In genomic region chr6:28250747-28251146, GRCh38 we compare ENCODE assay signal across 8 cellular contexts. TPM values are rescaled to one million over a fixed set of nuclear protein-coding genes. Genes with fewer than 3 reads are reported as not detected.
DNase-seq lines count a peak whose midpoint lies in the region; ATAC-seq and TF ChIP-seq lines count a peak whose summit lies in the region.
"Had no signal": no experiment of that assay in that cellular context is flagged by ENCODE, and none has a peak within 500 bp of the region (broad histone marks: within the 10 kb centered on the region; RNA-seq: fewer than 3 reads in every experiment).

No MANE protein-coding gene starts in this region.

- H3K4me3 ChIP-seq in GM23248: peak overlapping the region; percentile 98
- peak overlapping the region; percentile 68 for H3K4me3 ChIP-seq in RWPE2 (ENCODE audit: severe bottlenecking)
- peak overlapping the region in 3 of 4 donors; percentile 72 to 88 (median 79) for H3K4me3 ChIP-seq in esophagus squamous epithelium
- peak overlapping the region; percentile 75 for H3K4me3 ChIP-seq in skeletal muscle cell (ENCODE audit: low read depth, low read length)

- no peak for DNase-seq in GM23248
- no peak for DNase-seq in RWPE2 (ENCODE audit: low spot score)
- DNase-seq in esophagus squamous epithelium (lab: John Stamatoyannopoulos, UW): no peak
- DNase-seq in skeletal muscle cell (ENCODE audit: low read depth): no peak
- DNase-seq in AG08395 (ENCODE audit: low spot score): no peak
- DNase-seq: NCI-H2227 treated with DMSO at 0.1 percent for 48 hours had no signal

- no peaks in the 10 kb centered on the region for H3K27me3 ChIP-seq in GM23248 (replicated peaks; ENCODE audit: insufficient read depth)
- no peaks in the 10 kb centered on the region for H3K27me3 ChIP-seq in RWPE2 (ENCODE audit: insufficient read depth, poor library complexity, severe bottlenecking)
- peaks cover 0 to 21% (median 0%) of the 10 kb centered on the region in 4 donors for H3K27me3 ChIP-seq in esophagus squamous epithelium

- no peak for TF ChIP-seq POLR2A in esophagus squamous epithelium (IDR thresholded peaks at IDR 0.05)

- peaks cover 27% of the 10 kb centered on the region for H3K79me2 ChIP-seq in GM23248 (ENCODE audit: insufficient read depth)

- peak overlapping the region; percentile 85 for H3K4me2 ChIP-seq in GM23248 (ENCODE audit: unreplicated experiment)

- H3K27ac ChIP-seq in GM23248 (no peak overlapping the region), RWPE2 (ENCODE audit: poor library complexity, severe bottlenecking) (no peak overlapping the region), esophagus squamous epithelium (no peak overlapping the region)

- in situ Hi-C loops in GM23248 (cut with MboI): no loop called here

- H3K9ac ChIP-seq in GM23248: peak overlapping the region; percentile 88

- TF ChIP-seq CTCF in RWPE2 (IDR thresholded peaks at IDR 0.05; ENCODE audit: poor library complexity, severe bottlenecking): no peak
- TF ChIP-seq CTCF in esophagus squamous epithelium (IDR thresholded peaks at IDR 0.05): no peak

- no peaks in the 10 kb centered on the region for H4K20me1 ChIP-seq in GM23248 (ENCODE audit: insufficient read depth)

- no peaks in the 10 kb centered on the region for H3K9me2 ChIP-seq in GM23248 (ENCODE audit: insufficient read depth)

- no peaks in the 10 kb centered on the region for H3F3A ChIP-seq in GM23248 (ENCODE audit: insufficient read depth)

- H3K4me1 ChIP-seq in GM23248 (ENCODE audit: insufficient read depth) (peaks cover 18% of the 10 kb centered on the region), RWPE2 (ENCODE audit: insufficient read depth, poor library complexity, severe bottlenecking) (peaks cover 12% of the 10 kb centered on the region), esophagus squamous epithelium (peaks cover 5 to 33% (median 13%) of the 10 kb centered on the region in 3 donors)

- 0 out of 2 replicates have a peak, but pooled peaks cover 2% of the 10 kb centered on the region for H3K36me3 ChIP-seq in GM23248 (ENCODE audit: low read depth)
- peaks cover 29% of the 10 kb centered on the region for H3K36me3 ChIP-seq in RWPE2 (ENCODE audit: low read depth)
- H3K36me3 ChIP-seq in esophagus squamous epithelium: peaks cover 7 to 42% (median 8%) of the 10 kb centered on the region in 3 donors

- intact Hi-C loops in esophagus squamous epithelium (cut with DNase I): loop anchor here (10.0 kb wide), 1 partner anchor 94 kb away; the partner anchor contains the start of gene ZKSCAN3

- H2AFZ ChIP-seq in GM23248: peak overlapping the region; percentile 98; the same call in 1 of the 2 replicates

- 79 to 81% methylated on average over 2 of the region's 2 CpGs for WGBS in GM23248 (ENCODE audit: low coverage in 1 of 2, low lambda C conversion rate in 2 of 2, missing lambda C conversion rate in 2 of 2), 2 experiments
- 71 to 82% methylated on average over 2 of the region's 2 CpGs for WGBS in esophagus squamous epithelium, 2 donors

- H3K9me3 ChIP-seq in GM23248 (ENCODE audit: low read depth) (no peaks in the 10 kb centered on the region), RWPE2 (ENCODE audit: severe bottlenecking) (no peaks in the 10 kb centered on the region), esophagus squamous epithelium (no peaks in the 10 kb centered on the region)

- no peak for ATAC-seq in RWPE2 (ENCODE audit: low read depth)
- no peak for ATAC-seq in HG02571 (IDR thresholded peaks at IDR 0.05; ENCODE audit: unreplicated experiment)
- ATAC-seq in GM19455 (IDR thresholded peaks at IDR 0.05; ENCODE audit: unreplicated experiment): no peak

RNA-seq across cellular contexts. Expression of gene ZKSCAN4, which starts 1.3 kb away (rescaled TPM):
- total RNA-seq in GM23248 (2014; rRNA removed; shearing (Covaris generic)): 3.7 and 4.2 TPM in 2 replicates
- polyA plus RNA-seq in GM23248 (2016; fragmentation: Nextera tagmentation; extraction: Ambion mirVana): 3.5 and 3.6 TPM in 2 replicates
- total RNA-seq in esophagus squamous epithelium: 1 to 10 TPM; 2.4 to 5.3 (median 3.3) TPM

RNA-seq across cellular contexts. Expression of gene NKAPL, which starts 8.3 kb away (rescaled TPM):
- 0.97 and 1.9 TPM in 2 replicates for total RNA-seq in GM23248 (2014; rRNA removed; shearing (Covaris generic))
- polyA plus RNA-seq in GM23248 (2016; fragmentation: Nextera tagmentation; extraction: Ambion mirVana): 3.2 and 3.5 TPM in 2 replicates
- total RNA-seq in esophagus squamous epithelium: 1 to 10 TPM in 1 of 4 donors, under 1 TPM in 2, not detected in 1; 0.22 to 1.5 (median 0.70) TPM

RNA-seq across cellular contexts. Expression of gene ZSCAN26, which starts 16.2 kb away (rescaled TPM):
- total RNA-seq in GM23248 (2014; rRNA removed; shearing (Covaris generic)): 17.5 and 28.5 TPM in 2 replicates
- polyA plus RNA-seq in GM23248 (2016; fragmentation: Nextera tagmentation; extraction: Ambion mirVana): 14.1 and 15.0 TPM in 2 replicates
- 10 to 100 TPM in 1 of 4 donors, 1 to 10 TPM in 3; 2.1 to 17.0 (median 3.4) TPM for total RNA-seq in esophagus squamous epithelium

RNA-seq across cellular contexts. Expression of gene ZSCAN9, which starts 25.7 kb away (rescaled TPM):
- 7.3 and 12.8 TPM in 2 replicates for total RNA-seq in GM23248 (2014; rRNA removed; shearing (Covaris generic))
- polyA plus RNA-seq in GM23248 (2016; fragmentation: Nextera tagmentation; extraction: Ambion mirVana): 5.8 TPM in 2 replicates
- 10 to 100 TPM in 1 of 4 donors, 1 to 10 TPM in 2, under 1 TPM in 1; 0.95 to 11.3 (median 3.4) TPM for total RNA-seq in esophagus squamous epithelium

RNA-seq across cellular contexts. Expression of gene PGBD1, which starts 30.6 kb away (rescaled TPM):
- total RNA-seq in GM23248 (2014; rRNA removed; shearing (Covaris generic)): 4.9 and 6.7 TPM in 2 replicates
- 4.1 and 5.0 TPM in 2 replicates for polyA plus RNA-seq in GM23248 (2016; fragmentation: Nextera tagmentation; extraction: Ambion mirVana)
- total RNA-seq in esophagus squamous epithelium: 1 to 10 TPM in 2 of 4 donors, under 1 TPM in 2; 0.61 to 3.1 (median 1.3) TPM
